ENCODE assay signal across 9 cellular contexts in the genomic region with DNA sequence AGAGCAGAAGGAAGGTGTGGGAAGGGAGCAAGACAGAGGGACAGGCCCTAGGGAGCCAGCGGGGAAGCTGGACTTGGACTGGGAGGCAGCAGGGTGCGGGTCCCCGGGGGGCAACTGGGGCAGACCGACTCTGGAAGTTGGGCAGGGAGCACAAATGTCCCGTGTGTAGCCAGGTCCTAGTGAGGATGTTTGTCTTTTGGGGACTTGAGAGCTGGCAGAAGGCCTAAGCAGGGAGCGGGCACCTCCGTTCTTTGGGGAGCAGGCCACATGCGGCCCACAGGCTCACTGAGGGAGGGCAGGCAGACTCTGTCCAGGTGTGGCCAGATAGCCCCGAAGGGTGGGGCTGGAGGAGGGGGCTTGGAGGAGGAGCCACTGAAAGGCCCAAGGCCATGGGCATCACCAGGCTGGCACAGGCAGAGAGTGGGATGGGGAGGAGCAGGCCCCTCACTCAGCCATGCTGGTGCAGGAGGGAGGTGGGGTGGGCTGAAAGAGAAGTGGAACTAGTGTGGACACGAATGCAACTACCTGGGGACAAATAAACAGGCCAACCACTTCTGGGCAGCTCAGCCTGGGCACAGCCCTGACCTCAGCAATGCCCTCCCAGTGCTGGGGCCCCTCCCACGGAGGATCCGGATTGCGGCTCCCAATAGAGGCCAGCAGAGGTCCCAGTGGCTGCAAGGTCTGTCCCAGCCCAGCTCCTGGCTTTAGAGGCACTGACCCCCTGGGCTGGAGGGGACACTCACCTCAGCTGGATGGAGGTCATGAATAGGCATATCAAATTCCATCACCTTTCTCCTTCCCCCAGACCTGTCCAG. TPM values are rescaled to one million over a fixed set of nuclear protein-coding genes. Genes with fewer than 3 reads are reported as not detected.
DNase-seq lines count a peak whose midpoint lies in the region; ATAC-seq and TF ChIP-seq lines count a peak whose summit lies in the region.
"Had no signal": no experiment of that assay in that cellular context is flagged by ENCODE, and none has a peak within 500 bp of the region (broad histone marks: within the 10 kb centered on the region; RNA-seq: fewer than 3 reads in every experiment).

No MANE protein-coding gene starts in this region.

- H3K36me3 Mint-ChIP-seq in type B pancreatic cell, result peaks cover 9% of the 10 kb centered on the region
- H3K36me3 Mint-ChIP-seq in activated CD8-positive, alpha-beta T cell treated with anti-CD3 and anti-CD28 coated beads, Interleukin-2, amount 10 ng/mL, durations not matched to agents 7 days and 5 days (ENCODE audit: low read depth), result peaks cover 7% of the 10 kb centered on the region

- ATAC-seq in activated CD8-positive, alpha-beta T cell treated with anti-CD3 and anti-CD28 coated beads, Interleukin-2, amount 10 ng/mL, durations not matched to agents 7 days and 5 days, result no peak
- ATAC-seq in GM18867 (IDR thresholded peaks at IDR 0.05; ENCODE audit: unreplicated experiment), result no peak
- ATAC-seq: esophagus mucosa had no signal

- POLR2A ChIA-PET in activated CD8-positive, alpha-beta T cell treated with anti-CD3 and anti-CD28 coated beads, Interleukin-2, amount 10 ng/mL, durations not matched to agents 7 days and 5 days (lab: Charles Lee), result no interaction called here

- H3K27ac Mint-ChIP-seq in type B pancreatic cell, result peak overlapping the region; percentile 65
- H3K27ac Mint-ChIP-seq in activated CD8-positive, alpha-beta T cell treated with anti-CD3 and anti-CD28 coated beads, Interleukin-2, amount 10 ng/mL, durations not matched to agents 7 days and 5 days, result no peak overlapping the region

- peak overlapping the region in 30 of 59 donors; percentile 38 to 69 (median 56) for H3K4me3 ChIP-seq in dorsolateral prefrontal cortex

- peak overlapping the region; percentile 87 for H3K4me3 Mint-ChIP-seq in type B pancreatic cell
- no peak overlapping the region for H3K4me3 Mint-ChIP-seq in activated CD8-positive, alpha-beta T cell treated with anti-CD3 and anti-CD28 coated beads, Interleukin-2, amount 10 ng/mL, durations not matched to agents 7 days and 5 days

- H3K4me1 Mint-ChIP-seq in type B pancreatic cell (ENCODE audit: unreplicated experiment), result peaks cover 23% of the 10 kb centered on the region
- H3K4me1 Mint-ChIP-seq in activated CD8-positive, alpha-beta T cell treated with anti-CD3 and anti-CD28 coated beads, Interleukin-2, amount 10 ng/mL, durations not matched to agents 7 days and 5 days (ENCODE audit: low read depth), result peaks cover 16% of the 10 kb centered on the region

- peak overlapping the region in 11 of 59 donors; percentile 46 to 78 (median 73) for H3K27ac ChIP-seq in dorsolateral prefrontal cortex

- TF ChIP-seq CTCF in dorsolateral prefrontal cortex (IDR thresholded peaks at IDR 0.05 in 54 of 56, conservative IDR thresholded peaks at IDR 0.05 in 2 of 56; ENCODE audit: low read depth in 1 of 56, partially characterized antibody in 56 of 56), result no peak
- peak; percentile 27 for TF ChIP-seq CTCF in type B pancreatic cell (conservative IDR thresholded peaks at IDR 0.05)

- intact Hi-C loops in dorsolateral prefrontal cortex (cut with DNase I), result no loop called here

- CTCF ChIA-PET in activated CD8-positive, alpha-beta T cell treated with anti-CD3 and anti-CD28 coated beads, Interleukin-2, amount 10 ng/mL, durations not matched to agents 7 days and 5 days (lab: Charles Lee), result no interaction called here

- DNase-seq in DMS53 (lab: John Stamatoyannopoulos, UW), result peak; percentile 8
- DNase-seq in DMS53 treated with DMSO at 0.1 percent for 48 hours (lab: John Stamatoyannopoulos, UW; ENCODE audit: unreplicated experiment), result no peak
- peak in 6 of 10 donors; percentile 15 to 38 (median 32) for DNase-seq in dorsolateral prefrontal cortex
- peak; percentile 85 for DNase-seq in mesenteric fat pad (ENCODE audit: low spot score)
- no peak for DNase-seq in type B pancreatic cell (ENCODE audit: extremely low spot score, unreplicated experiment)
- no peak for DNase-seq in activated CD8-positive, alpha-beta T cell treated with anti-CD3 and anti-CD28 coated beads, Interleukin-2, amount 10 ng/mL, durations not matched to agents 7 days and 5 days
- DNase-seq in GOT3 (lab: John Stamatoyannopoulos, UW), result no peak

- H3K9me3 Mint-ChIP-seq in type B pancreatic cell, result no peaks in the 10 kb centered on the region
- H3K9me3 Mint-ChIP-seq in activated CD8-positive, alpha-beta T cell treated with anti-CD3 and anti-CD28 coated beads, Interleukin-2, amount 10 ng/mL, durations not matched to agents 7 days and 5 days (ENCODE audit: insufficient read depth), result no peaks in the 10 kb centered on the region

- H3K27me3 ChIP-seq in dorsolateral prefrontal cortex, result peaks cover 0 to 35% (median 15%) of the 10 kb centered on the region in 45 donors

- H3K27me3 Mint-ChIP-seq in type B pancreatic cell, result peaks cover 33% of the 10 kb centered on the region
- H3K27me3 Mint-ChIP-seq in activated CD8-positive, alpha-beta T cell treated with anti-CD3 and anti-CD28 coated beads, Interleukin-2, amount 10 ng/mL, durations not matched to agents 7 days and 5 days (ENCODE audit: low read depth), result peaks cover 43% of the 10 kb centered on the region

RNA-seq across cellular contexts. Expression of a gene that starts 1.3 kb away (rescaled TPM):
- total RNA-seq in dorsolateral prefrontal cortex (1 to 10 TPM; 1.9 to 7.0 (median 4.2) TPM), mesenteric fat pad (21.1 TPM), type B pancreatic cell (ENCODE audit: low replicate concordance) (4.2 and 21.7 TPM in 2 replicates)
- total RNA-seq in activated CD8-positive, alpha-beta T cell treated with anti-CD3 and anti-CD28 coated beads, Interleukin-2, amount 10 ng/mL, durations not matched to agents 7 days and 5 days, result 1 to 10 TPM in 1 of 2 experiments, under 1 TPM in 1; 0.76 to 1.2 TPM

RNA-seq across cellular contexts. Expression of a gene that starts 44.9 kb away (rescaled TPM):
- total RNA-seq in dorsolateral prefrontal cortex, result 10 to 100 TPM; 11.3 to 30.5 (median 20.4) TPM
- 5.2 TPM for total RNA-seq in mesenteric fat pad
- 24.6 and 39.5 TPM in 2 replicates for total RNA-seq in type B pancreatic cell (ENCODE audit: low replicate concordance)
- total RNA-seq in activated CD8-positive, alpha-beta T cell treated with anti-CD3 and anti-CD28 coated beads, Interleukin-2, amount 10 ng/mL, durations not matched to agents 7 days and 5 days, result 10 to 100 TPM in 1 of 2 experiments, 1 to 10 TPM in 1; 9.2 to 12.6 TPM

RNA-seq across cellular contexts. Expression of a gene that starts 56.7 kb away (rescaled TPM):
- 10 to 100 TPM; 37.2 to 75.3 (median 54.7) TPM for total RNA-seq in dorsolateral prefrontal cortex
- 24.9 TPM for total RNA-seq in mesenteric fat pad
- 34.3 and 38.8 TPM in 2 replicates for total RNA-seq in type B pancreatic cell (ENCODE audit: low replicate concordance)
- 10 to 100 TPM; 29.2 to 30.1 TPM for total RNA-seq in activated CD8-positive, alpha-beta T cell treated with anti-CD3 and anti-CD28 coated beads, Interleukin-2, amount 10 ng/mL, durations not matched to agents 7 days and 5 days

Comparison
In these comparisons a context has a peak if more than half of its experiments do, and no peak if none do; other contexts are left out.
1. DNase-seq: peak in DMS53 (single experiment), dorsolateral prefrontal cortex (6 of 10) and mesenteric fat pad (single experiment); none in DMS53 treated with DMSO at 0.1 percent for 48 hours (single experiment), type B pancreatic cell (single experiment), activated CD8-positive, alpha-beta T cell treated with anti-CD3 and anti-CD28 coated beads, Interleukin-2, amount 10 ng/mL, durations not matched to agents 7 days and 5 days (single experiment) and GOT3 (single experiment).